Comparison of ENCODE assay signal across 12 cellular contexts in the genomic region with DNA sequence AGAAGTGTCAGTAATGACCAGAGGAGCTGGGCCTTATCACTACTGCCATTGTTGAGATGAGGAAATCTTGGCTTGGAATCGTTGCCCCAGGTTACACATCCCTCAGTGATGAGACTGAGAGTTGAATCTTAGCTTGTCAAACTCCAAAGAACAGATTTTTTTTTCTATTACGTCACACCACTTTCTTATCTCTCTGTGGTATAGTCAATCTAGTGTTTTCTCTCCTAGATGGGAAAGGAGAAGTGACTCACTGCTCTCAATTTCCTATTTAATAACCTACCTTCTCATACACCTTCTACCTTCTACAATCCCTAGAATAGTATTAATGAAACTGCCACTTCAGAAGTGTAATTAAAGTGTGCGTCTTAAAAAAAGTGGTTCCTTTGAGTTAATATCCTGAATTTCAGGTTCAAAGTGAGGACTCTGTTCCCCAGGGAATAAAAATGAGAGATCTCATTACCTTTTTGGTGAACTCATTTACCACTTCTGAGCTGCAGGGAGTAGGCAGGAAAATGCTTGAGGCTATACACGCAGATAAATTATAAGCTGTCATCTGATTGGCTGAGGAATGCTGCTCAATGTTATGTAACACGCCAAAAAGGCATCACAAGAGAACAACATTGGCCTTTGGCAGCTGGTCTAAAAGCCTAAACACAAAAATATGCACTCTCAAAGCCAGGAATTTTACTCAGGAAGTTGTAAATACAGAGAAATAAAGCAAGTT. TPM values are rescaled to one million over a fixed set of nuclear protein-coding genes. Genes with fewer than 3 reads are reported as not detected.
DNase-seq lines count a peak whose midpoint lies in the region; ATAC-seq, FAIRE-seq and TF ChIP-seq lines count a peak whose summit lies in the region.
"Had no signal": no experiment of that assay in that cellular context is flagged by ENCODE, and none has a peak within 500 bp of the region (broad histone marks: within the 10 kb centered on the region; RNA-seq: fewer than 3 reads in every experiment).

No MANE protein-coding gene starts in this region.

- no peak for TF ChIP-seq POLR2A in GM12878 (IDR thresholded peaks at IDR 0.05; ENCODE audit: low read depth, low read length)

- no peak for TF ChIP-seq EP300 in GM12878 (IDR thresholded peaks at IDR 0.05; ENCODE audit: borderline replicate concordance in 1 of 2, control insufficient read depth in 1 of 2, low read depth in 2 of 2, low read length in 2 of 2)

- TF ChIP-seq RAD21 in GM12878 (IDR thresholded peaks at IDR 0.05; ENCODE audit: insufficient read depth, low read depth, low read length): no peak

- RAD21 ChIA-PET in GM12878 (lab: Charles Lee; ENCODE audit: unreplicated experiment): no interaction called here

- no peaks in the 10 kb centered on the region for H3K27me3 ChIP-seq in GM12878 (replicated peaks in 1 of 2; ENCODE audit: control insufficient read depth in 2 of 2, insufficient read depth in 2 of 2, low read length in 1 of 2)
- H3K27me3 ChIP-seq in upper lobe of right lung: no peaks in the 10 kb centered on the region

- CTCF ChIA-PET in GM12878 (lab: Yijun Ruan, JAX): no interaction called here

- H3K36me3 ChIP-seq in GM12878 (ENCODE audit: control insufficient read depth in 2 of 2, insufficient read depth in 2 of 2, low read length in 1 of 2) (no peaks in the 10 kb centered on the region), upper lobe of right lung (no peaks in the 10 kb centered on the region)

- H3K27ac ChIP-seq in GM12878 (ENCODE audit: control insufficient read depth, insufficient read depth): no peak overlapping the region
- no peak overlapping the region for H3K27ac ChIP-seq in upper lobe of right lung

- DNase-seq in Daoy (ENCODE audit: low read depth) (peak; percentile 44), HT1080 (ENCODE audit: low read depth) (peak; percentile 58), GM12878 (ENCODE audit: low read depth, low spot score) (no peak), non-pigmented ciliary epithelial cell (ENCODE audit: low read depth) (peak; percentile 68), NCI-H1092 treated with DMSO at 0.1 percent for 48 hours (lab: John Stamatoyannopoulos, UW) (no peak), left colon (no peak), upper lobe of right lung (no peak)
- DNase-seq: activated CD8-positive, alpha-beta T cell treated with anti-CD3 and anti-CD28 coated beads, Interleukin-2, amount 10 ng/mL, durations not matched to agents 7 days and 5 days; activated naive CD8-positive, alpha-beta T cell treated with anti-CD3 and anti-CD28 coated beads for 36 hours; KG1; NCI-H510A treated with DMSO at 0.1 percent for 48 hours had no signal

- intact Hi-C loops in GM12878 (cut with micrococcal nuclease; ENCODE audit: unreplicated experiment) (no loop called here), left colon (cut with DNase I, micrococcal nuclease) (no loop called here), upper lobe of right lung (cut with DNase I) (no loop called here)

- no peaks in the 10 kb centered on the region for H4K20me1 ChIP-seq in GM12878 (ENCODE audit: control insufficient read depth, insufficient read depth)

- no peak overlapping the region for H3K9ac ChIP-seq in GM12878 (ENCODE audit: control insufficient read depth, insufficient read depth, low read length)

- no peaks in the 10 kb centered on the region for H3K79me2 ChIP-seq in GM12878 (ENCODE audit: control insufficient read depth, insufficient read depth, low read length)

- FAIRE-seq in GM12878 (lab: Jason Lieb, UNC): no peak

- SMC1A ChIA-PET in GM12878 (lab: Charles Lee; ENCODE audit: uncharacterized antibody, unreplicated experiment): interaction anchor here (1.5 kb wide), 1 partner anchor 200 kb away, joined by 3 read pairs; no protein-coding TSS in a partner anchor

- 0% methylated on average over 5 of the region's 5 CpGs for WGBS in GM12878 (ENCODE audit: insufficient coverage, insufficient replicate concordance, low lambda C conversion rate, missing lambda C conversion rate)

- H3K9me3 ChIP-seq in GM12878 (replicated peaks; ENCODE audit: control insufficient read depth, insufficient read depth, low read length) (no peaks in the 10 kb centered on the region), upper lobe of right lung (no peaks in the 10 kb centered on the region)

- no peak for TF ChIP-seq CTCF in GM12878 (IDR thresholded peaks at IDR 0.05 in 2 of 3, conservative IDR thresholded peaks at IDR 0.05 in 1 of 3; ENCODE audit: control insufficient read depth in 2 of 3, extremely low read depth in 1 of 3, insufficient read depth in 1 of 3, low read depth in 3 of 3, low read length in 3 of 3)
- TF ChIP-seq CTCF in upper lobe of right lung (IDR thresholded peaks at IDR 0.05): no peak

- H3K4me1 ChIP-seq in GM12878 (ENCODE audit: control insufficient read depth, insufficient read depth, low read length): no peaks in the 10 kb centered on the region
- H3K4me1 ChIP-seq in upper lobe of right lung: no peaks in the 10 kb centered on the region

- H3K4me3 ChIP-seq in GM12878 (no peak overlapping the region), upper lobe of right lung (no peak overlapping the region)

- no TSS peak for BruUV-seq in GM12878 (replicated peaks; lab: Mats Ljungman, UMichigan)

- no peak overlapping the region for H3K4me2 ChIP-seq in GM12878 (ENCODE audit: control insufficient read depth, insufficient read depth)

- POLR2A ChIA-PET in GM12878 (lab: Charles Lee): no interaction called here

- ATAC-seq in GM12878: peak; percentile 72
- no peak for ATAC-seq in left colon
- no peak for ATAC-seq in HG03039 (IDR thresholded peaks at IDR 0.05; ENCODE audit: unreplicated experiment)
- ATAC-seq in upper lobe of right lung: no peak
- ATAC-seq: activated CD8-positive, alpha-beta T cell treated with anti-CD3 and anti-CD28 coated beads, Interleukin-2, amount 10 ng/mL, durations not matched to agents 7 days and 5 days had no signal

- no peak overlapping the region for H2AFZ ChIP-seq in GM12878 (ENCODE audit: control insufficient read depth, low read depth, low read length)

- in situ Hi-C loops in GM12878 (cut with MboI): no loop called here

TF ChIP-seq in GM12878, 131 proteins besides CTCF, POLR2A, EP300 and RAD21:
- no peak for TF ChIP-seq MTA3 (IDR thresholded peaks at IDR 0.05; ENCODE audit: borderline replicate concordance, low read length)
- TF ChIP-seq ATF7 (IDR thresholded peaks at IDR 0.05; ENCODE audit: low read depth): peak; percentile 29; the same call in 1 of the 2 replicates

RNA-seq across cellular contexts. Expression of a gene that starts 59.3 kb away (rescaled TPM):
- 83.2 and 84.8 TPM in 2 replicates for total RNA-seq in Daoy (2014; rRNA removed; shearing (Covaris generic))
- 110 and 204 TPM in 2 replicates for total RNA-seq in HT1080 (2014; rRNA removed; shearing (Covaris generic))
- polyA plus RNA-seq in HT1080 (2015; cell fraction: cytosol; rRNA removed): 135 TPM in 2 replicates
- 93.9 and 119 TPM in 2 replicates for polyA plus RNA-seq in HT1080 (2015; cell fraction: nucleus; rRNA removed)
- total RNA-seq in GM12878 (2013; cell fraction: nucleolus; rRNA removed): 25.7 and 27.3 TPM in 2 replicates
- total RNA-seq in GM12878 (2014; rRNA removed): 93.7 and 99.6 TPM in 2 replicates
- 80.0 and 84.5 TPM in 2 replicates for total RNA-seq in GM12878 (2014; rRNA removed; fragmentation: Illumina TruSeq; extraction: Trizol)
- 61.6 and 74.0 TPM in 2 replicates for total RNA-seq in GM12878 (2021)
- 15.4 TPM for polyA plus RNA-seq in GM12878 (2011; ENCODE audit: low read depth)
- 121 and 202 TPM in 2 replicates for polyA plus RNA-seq in GM12878 (2011; rRNA removed)
- polyA plus RNA-seq in GM12878 (2011; cell fraction: cytosol; rRNA removed): 42.4 and 90.8 TPM in 2 replicates
- polyA plus RNA-seq in GM12878 (2011; cell fraction: nucleus; rRNA removed): 55.9 and 59.6 TPM in 2 replicates
- polyA plus RNA-seq in GM12878 (2012): 57.0 and 62.7 TPM in 2 replicates
- polyA plus RNA-seq in GM12878 (2014; fragmentation: Illumina TruSeq; extraction: Trizol): 58.1 and 74.2 TPM in 2 replicates
- 100 to 1,000 TPM; 273 to 407 TPM for polyA plus RNA-seq in GM12878 (2014; fragmentation: Nextera tagmentation; extraction: Ambion mirVana)
- polyA plus RNA-seq in GM12878 (2014; rRNA removed): 85.5 and 95.9 TPM in 2 replicates
- 100 to 1,000 TPM; 217 to 261 TPM for polyA plus RNA-seq in GM12878 (2016; fragmentation: Nextera tagmentation; extraction: Ambion mirVana)
- polyA minus RNA-seq in GM12878 (2011; rRNA and poly(A)+ RNA removed): 29.1 and 45.2 TPM in 2 replicates
- 19.5 and 30.9 TPM in 2 replicates for polyA minus RNA-seq in GM12878 (2011; cell fraction: cytosol; rRNA and poly(A)+ RNA removed)
- 37.1 and 43.8 TPM in 2 replicates for polyA minus RNA-seq in GM12878 (2011; cell fraction: nucleus; rRNA and poly(A)+ RNA removed)
- total RNA-seq in left colon: 1 to 10 TPM; 5.3 to 8.8 TPM
- 0.90 TPM for total RNA-seq in upper lobe of right lung

Comparison
In these comparisons a context has a peak if more than half of its experiments do, and no peak if none do; other contexts are left out.
1. DNase-seq: peak in Daoy (single experiment), HT1080 (single experiment) and non-pigmented ciliary epithelial cell (single experiment); none in GM12878 (single experiment), NCI-H1092 treated with DMSO at 0.1 percent for 48 hours (single experiment), left colon (0 of 2) and upper lobe of right lung (single experiment).